ENCODE assay signal across 9 cellular contexts in the genomic region with DNA sequence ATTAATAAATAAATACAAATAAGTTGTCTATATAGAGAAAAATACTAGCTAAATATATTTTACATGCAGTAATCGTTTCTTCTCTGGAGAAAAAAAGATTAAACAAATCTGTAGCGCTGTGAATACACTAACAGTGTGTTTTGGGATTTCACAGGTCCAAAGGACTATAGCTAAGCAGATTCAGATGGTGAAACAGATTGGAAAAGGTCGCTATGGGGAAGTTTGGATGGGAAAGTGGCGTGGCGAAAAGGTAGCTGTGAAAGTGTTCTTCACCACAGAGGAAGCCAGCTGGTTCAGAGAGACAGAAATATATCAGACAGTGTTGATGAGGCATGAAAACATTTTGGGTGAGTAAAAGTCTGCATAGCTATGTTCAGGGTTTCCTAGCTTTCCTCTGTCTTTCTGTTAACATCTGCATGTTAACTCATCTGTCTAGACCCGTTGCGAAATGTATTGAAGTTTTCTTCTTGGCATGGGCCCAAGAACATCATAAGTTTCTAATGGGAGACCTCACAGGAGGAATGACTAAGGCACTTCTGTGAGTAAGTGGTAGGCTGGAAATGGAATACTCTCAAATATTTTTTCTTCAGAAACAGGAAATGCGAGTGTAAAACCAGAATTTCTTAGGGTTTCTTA.
A peak's percentile ranks its signal among the peaks of the same experiment; 100 is the strongest.
DNase-seq lines count a peak whose midpoint lies in the region; ATAC-seq, FAIRE-seq and TF ChIP-seq lines count a peak whose summit lies in the region.
"Had no signal": no experiment of that assay in that cellular context is flagged by ENCODE, and none has a peak within 500 bp of the region (broad histone marks: within the 10 kb centered on the region; RNA-seq: fewer than 3 reads in every experiment).

No MANE protein-coding gene starts in this region.

- peak overlapping the region; percentile 55 for H2AFZ ChIP-seq in keratinocyte (ENCODE audit: control insufficient read depth, low read length)

- no peak overlapping the region for H3K9ac ChIP-seq in keratinocyte (ENCODE audit: control insufficient read depth, extremely low read depth, insufficient read depth, low read length)

- H3K4me2 ChIP-seq in keratinocyte (ENCODE audit: control insufficient read depth, extremely low read depth, insufficient read depth, low read depth, low read length): peak overlapping the region; percentile 43

- H3K9me1 ChIP-seq in keratinocyte (ENCODE audit: control insufficient read depth, extremely low read depth, insufficient read depth, low read length): no peaks in the 10 kb centered on the region

- peaks cover 12% of the 10 kb centered on the region for H3K4me1 ChIP-seq in keratinocyte (ENCODE audit: control insufficient read depth, extremely low read depth, insufficient read depth, low read length)
- H3K4me1 ChIP-seq in esophagus squamous epithelium: peaks cover 0 to 3% (median 0%) of the 10 kb centered on the region in 3 donors

- intact Hi-C loops in esophagus squamous epithelium (cut with DNase I): no loop called here

- 35 to 36% methylated on average over 8 of the region's 8 CpGs for WGBS in esophagus squamous epithelium, 2 donors

- H3K27ac ChIP-seq in keratinocyte (ENCODE audit: control insufficient read depth, insufficient read depth, low read length) (peak overlapping the region; percentile 59), esophagus squamous epithelium (no peak overlapping the region)

- FAIRE-seq in keratinocyte (lab: Jason Lieb, UNC): peak; percentile 97
- FAIRE-seq: G401.6 had no signal

- H3K36me3 ChIP-seq in keratinocyte (ENCODE audit: control insufficient read depth in 2 of 2, extremely low read depth in 1 of 2, insufficient read depth in 2 of 2, low read length in 2 of 2) (no peaks in the 10 kb centered on the region), esophagus squamous epithelium (no peaks in the 10 kb centered on the region)

- no peak for TF ChIP-seq CTCF in keratinocyte (optimal IDR thresholded peaks at IDR 0.05 in 1 of 3, IDR thresholded peaks at IDR 0.05 in 1 of 3, conservative IDR thresholded peaks at IDR 0.05 in 1 of 3; ENCODE audit: extremely low read depth in 1 of 3, insufficient read depth in 2 of 3, low read length in 3 of 3)
- TF ChIP-seq CTCF in esophagus squamous epithelium (IDR thresholded peaks at IDR 0.05): no peak

- H4K20me1 ChIP-seq in keratinocyte (ENCODE audit: control insufficient read depth, extremely low read depth, insufficient read depth, low read length): no peaks in the 10 kb centered on the region

- H3K79me2 ChIP-seq in keratinocyte (ENCODE audit: control insufficient read depth, insufficient read depth, low read length): no peaks in the 10 kb centered on the region

- H3K27me3 ChIP-seq in keratinocyte (ENCODE audit: control insufficient read depth, extremely low read depth, insufficient read depth, low read length) (no peaks in the 10 kb centered on the region), esophagus squamous epithelium (no peaks in the 10 kb centered on the region)

- ATAC-seq in HG02610 (IDR thresholded peaks at IDR 0.05; ENCODE audit: unreplicated experiment): peak; percentile 70
- no peak for ATAC-seq in left lobe of liver
- no peak for ATAC-seq in GM21576 (IDR thresholded peaks at IDR 0.05; ENCODE audit: unreplicated experiment)

- TF ChIP-seq POLR2A in esophagus squamous epithelium (IDR thresholded peaks at IDR 0.05): no peak

- H3K4me3 ChIP-seq in keratinocyte (ENCODE audit: control insufficient read depth in 2 of 3, extremely low read depth in 1 of 3, insufficient read depth in 2 of 3, low read depth in 1 of 3, low read length in 3 of 3) (no peak overlapping the region), esophagus squamous epithelium (no peak overlapping the region)

- dilution Hi-C loops in keratinocyte (cut with MboI; ENCODE audit: extremely low pct_ligation_motif_present, low sequenced_read_pairs): no loop called here

- H3K9me3 ChIP-seq in keratinocyte (ENCODE audit: control insufficient read depth, low read depth, low read length): no peaks in the 10 kb centered on the region
- no peaks in the 10 kb centered on the region for H3K9me3 ChIP-seq in esophagus squamous epithelium

- DNase-seq in A172 (ENCODE audit: low spot score): peak; percentile 89
- peak; percentile 99 for DNase-seq in amniotic epithelial cell (ENCODE audit: low read depth)
- peak; percentile 90 for DNase-seq in keratinocyte (ENCODE audit: low read depth, low spot score)
- DNase-seq in NCI-H524 treated with DMSO at 0.1 percent for 48 hours (lab: John Stamatoyannopoulos, UW): no peak
- no peak for DNase-seq in left lobe of liver (ENCODE audit: low spot score)
- no peak for DNase-seq in esophagus squamous epithelium (lab: John Stamatoyannopoulos, UW)

Comparison
In these comparisons a context has a peak if more than half of its experiments do, and no peak if none do; other contexts are left out.
1. DNase-seq: peak in A172 (single experiment), amniotic epithelial cell (single experiment) and keratinocyte (single experiment); none in NCI-H524 treated with DMSO at 0.1 percent for 48 hours (single experiment), left lobe of liver (single experiment) and esophagus squamous epithelium (single experiment).